20 cellular contexts compared by ENCODE assay signal in the genomic region with DNA sequence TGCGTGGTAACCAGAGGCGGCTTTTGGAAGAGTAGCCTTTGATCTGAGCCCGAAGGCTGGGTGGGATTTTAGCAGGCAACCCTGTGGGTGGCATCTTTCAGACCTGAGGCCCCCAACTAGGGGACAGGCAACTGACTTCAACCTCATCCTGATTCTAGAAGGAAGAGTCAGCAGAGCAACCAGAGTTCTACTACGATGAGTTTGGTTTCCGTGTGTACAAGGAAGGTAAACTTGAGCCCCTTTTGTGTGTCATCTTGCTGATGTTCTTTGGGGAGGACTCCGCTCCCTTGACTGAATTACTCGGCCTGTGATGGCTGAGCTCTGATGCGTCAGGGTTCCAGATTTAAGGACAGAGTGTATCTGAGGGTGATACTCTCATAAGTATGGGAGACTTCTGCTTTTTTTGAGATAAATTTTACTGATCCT. TPM values are rescaled to one million over a fixed set of nuclear protein-coding genes. Genes with fewer than 3 reads are reported as not detected.
DNase-seq lines count a peak whose midpoint lies in the region; ATAC-seq, FAIRE-seq and TF ChIP-seq lines count a peak whose summit lies in the region.
"Had no signal": no experiment of that assay in that cellular context is flagged by ENCODE, and none has a peak within 500 bp of the region (broad histone marks: within the 10 kb centered on the region; RNA-seq: fewer than 3 reads in every experiment).

No MANE protein-coding gene starts in this region.

- CTCF ChIA-PET in activated CD8-positive, alpha-beta memory T cell treated with anti-CD3 and anti-CD28 coated beads, Interleukin-2, amount 10 ng/mL, durations not matched to agents 7 days and 5 days (lab: Charles Lee), result interaction anchor here (1.6 to 4.2 kb wide), 2 partner anchors 17 to 35 kb away, joined by 4 to 16 read pairs; no protein-coding TSS in a partner anchor
- CTCF ChIA-PET in HepG2 (lab: Yijun Ruan, JAX; ENCODE audit: low intra/inter-chr PET ratio, low total read pairs), result no interaction called here

- H3K9ac ChIP-seq in HepG2 (ENCODE audit: insufficient read depth, low read depth, low read length), result no peak overlapping the region

- H3K4me3 Mint-ChIP-seq in activated CD8-positive, alpha-beta memory T cell treated with anti-CD3 and anti-CD28 coated beads, Interleukin-2, amount 10 ng/mL, durations not matched to agents 7 days and 5 days, result peak overlapping the region; percentile 45
- H3K4me3 Mint-ChIP-seq in activated naive CD8-positive, alpha-beta T cell treated with anti-CD3 and anti-CD28 coated beads, Interleukin-2, amount 50 U/mL, for 24 hours, result peak overlapping the region; percentile 52
- peak overlapping the region in 1 of 2 donors; percentile 30 for H3K4me3 Mint-ChIP-seq in stimulated activated naive B cell treated with anti-CD40 and anti-IgM and Interleukin-4, amounts not matched to agents 10 μg/mL and 1 μg/mL and 100 μg/mL, for 72 hours

- in situ Hi-C loops in HepG2 (cut with HindIII; ENCODE audit: extremely low pct_ligation_motif_present, low pct_unique_long_range_greater_than_20kb), result no loop called here

- H3K36me3 ChIP-seq in HepG2 (replicated peaks in 1 of 2; ENCODE audit: control insufficient read depth in 1 of 2, insufficient read depth in 2 of 2, low read length in 2 of 2), result peaks cover 7 to 15% of the 10 kb centered on the region in 2 experiments; a peak in 4 of 5 replicates

- TF ChIP-seq RAD21 in HepG2 (CRISPR knock-in tag; IDR thresholded peaks at IDR 0.05), result no peak

- whole genome bisulfite sequencing in HepG2 (ENCODE audit: low lambda C conversion rate), result 99% methylated on average over 6 of the region's 8 CpGs

- no peak for FAIRE-seq in HepG2 (lab: Jason Lieb, UNC)
- FAIRE-seq: endometrium, frontal cortex, H1 had no signal

- intact Hi-C loops in HepG2 (cut with micrococcal nuclease; ENCODE audit: unreplicated experiment), result no loop called here

- H3K36me3 Mint-ChIP-seq in activated CD8-positive, alpha-beta memory T cell treated with anti-CD3 and anti-CD28 coated beads, Interleukin-2, amount 10 ng/mL, durations not matched to agents 7 days and 5 days, result peaks cover 27% of the 10 kb centered on the region
- H3K36me3 Mint-ChIP-seq in activated naive CD8-positive, alpha-beta T cell treated with anti-CD3 and anti-CD28 coated beads, Interleukin-2, amount 50 U/mL, for 24 hours (ENCODE audit: low read depth), result peaks cover 23% of the 10 kb centered on the region
- peaks cover 31 to 62% of the 10 kb centered on the region in 2 donors for H3K36me3 Mint-ChIP-seq in stimulated activated naive B cell treated with anti-CD40 and anti-IgM and Interleukin-4, amounts not matched to agents 10 μg/mL and 1 μg/mL and 100 μg/mL, for 72 hours

- TF ChIP-seq CTCF in HepG2 (CRISPR knock-in tag; IDR thresholded peaks at IDR 0.05), result no peak

- DNase-seq in activated CD8-positive, alpha-beta memory T cell treated with anti-CD3 and anti-CD28 coated beads, Interleukin-2, amount 10 ng/mL, durations not matched to agents 7 days and 5 days, result no peak
- DNase-seq in activated CD8-positive, alpha-beta memory T cell treated with anti-CD3 and anti-CD28 coated beads for 24 hours, result no peak
- DNase-seq in MV-4-11 (lab: John Stamatoyannopoulos, UW), result peak; percentile 13
- DNase-seq in activated naive CD8-positive, alpha-beta T cell treated with anti-CD3 and anti-CD28 coated beads, Interleukin-2, amount 50 U/mL, for 24 hours, result peak; percentile 32
- DNase-seq in stimulated activated naive B cell treated with anti-CD40 and anti-IgM and Interleukin-4, amounts not matched to agents 10 μg/mL and 1 μg/mL and 100 μg/mL, for 72 hours, result no peak
- no peak for DNase-seq in HepG2 (ENCODE audit: low spot score)
- DNase-seq in amniotic stem cell (lab: John Stamatoyannopoulos, UW), result no peak
- DNase-seq: ACHN, DMS 273 treated with DMSO at 0.1 percent for 48 hours, Kasumi-1, NCI-H510A, OCI-M1, sigmoid colon had no signal

- H3K4me2 ChIP-seq in HepG2 (ENCODE audit: low read depth, low read length), result no peak overlapping the region

- H2AFZ ChIP-seq in HepG2 (ENCODE audit: low read length), result no peak overlapping the region

- H3K4me3 ChIP-seq in HepG2 (replicated peaks in 1 of 3; ENCODE audit: insufficient read depth in 1 of 3, low read depth in 2 of 3, low read length in 3 of 3), result no peak overlapping the region
- H3K4me3 ChIP-seq: lung, sigmoid colon, SK-N-MC, vagina had no signal

- H3K4me1 ChIP-seq in HepG2 (ENCODE audit: insufficient read depth, low read length), result no peaks in the 10 kb centered on the region
- H3K4me1 ChIP-seq: sigmoid colon had no signal

- no peaks in the 10 kb centered on the region for H3K9me3 Mint-ChIP-seq in activated CD8-positive, alpha-beta memory T cell treated with anti-CD3 and anti-CD28 coated beads, Interleukin-2, amount 10 ng/mL, durations not matched to agents 7 days and 5 days (ENCODE audit: low read depth)
- no peaks in the 10 kb centered on the region for H3K9me3 Mint-ChIP-seq in activated naive CD8-positive, alpha-beta T cell treated with anti-CD3 and anti-CD28 coated beads, Interleukin-2, amount 50 U/mL, for 24 hours
- no peaks in the 10 kb centered on the region for H3K9me3 Mint-ChIP-seq in stimulated activated naive B cell treated with anti-CD40 and anti-IgM and Interleukin-4, amounts not matched to agents 10 μg/mL and 1 μg/mL and 100 μg/mL, for 72 hours

- POLR2A ChIA-PET in HepG2 (lab: Yijun Ruan, JAX), result no interaction called here

- no peaks in the 10 kb centered on the region for H3K27me3 Mint-ChIP-seq in activated CD8-positive, alpha-beta memory T cell treated with anti-CD3 and anti-CD28 coated beads, Interleukin-2, amount 10 ng/mL, durations not matched to agents 7 days and 5 days
- no peaks in the 10 kb centered on the region for H3K27me3 Mint-ChIP-seq in activated naive CD8-positive, alpha-beta T cell treated with anti-CD3 and anti-CD28 coated beads, Interleukin-2, amount 50 U/mL, for 24 hours
- no peaks in the 10 kb centered on the region for H3K27me3 Mint-ChIP-seq in stimulated activated naive B cell treated with anti-CD40 and anti-IgM and Interleukin-4, amounts not matched to agents 10 μg/mL and 1 μg/mL and 100 μg/mL, for 72 hours

- BruUV-seq in HepG2 (replicated peaks; lab: Mats Ljungman, UMichigan), result no TSS peak

- peak; percentile 30 for ATAC-seq in activated CD8-positive, alpha-beta memory T cell treated with anti-CD3 and anti-CD28 coated beads, Interleukin-2, amount 10 ng/mL, durations not matched to agents 7 days and 5 days
- peak; percentile 41 for ATAC-seq in activated naive CD8-positive, alpha-beta T cell treated with anti-CD3 and anti-CD28 coated beads, Interleukin-2, amount 50 U/mL, for 24 hours
- ATAC-seq in stimulated activated naive B cell treated with anti-CD40 and anti-IgM and Interleukin-4, amounts not matched to agents 10 μg/mL and 1 μg/mL and 100 μg/mL, for 72 hours (replicated peaks), result peak; percentile 44 to 58
- no peak for ATAC-seq in HepG2
- no peak for ATAC-seq in esophagus mucosa

- no peaks in the 10 kb centered on the region for H3K27me3 ChIP-seq in HepG2 (ENCODE audit: control insufficient read depth in 1 of 2, insufficient read depth in 2 of 2, low read length in 2 of 2)
- H3K27me3 ChIP-seq: sigmoid colon, vagina had no signal

- no peaks in the 10 kb centered on the region for H4K20me1 ChIP-seq in HepG2 (ENCODE audit: insufficient read depth, low read length)

- H3K4me1 Mint-ChIP-seq in activated CD8-positive, alpha-beta memory T cell treated with anti-CD3 and anti-CD28 coated beads, Interleukin-2, amount 10 ng/mL, durations not matched to agents 7 days and 5 days, result peaks cover 50% of the 10 kb centered on the region
- H3K4me1 Mint-ChIP-seq in activated naive CD8-positive, alpha-beta T cell treated with anti-CD3 and anti-CD28 coated beads, Interleukin-2, amount 50 U/mL, for 24 hours, result peaks cover 67% of the 10 kb centered on the region
- H3K4me1 Mint-ChIP-seq in stimulated activated naive B cell treated with anti-CD40 and anti-IgM and Interleukin-4, amounts not matched to agents 10 μg/mL and 1 μg/mL and 100 μg/mL, for 72 hours, result peaks cover 49 to 67% of the 10 kb centered on the region in 2 donors

- H3K79me2 ChIP-seq in HepG2 (ENCODE audit: insufficient read depth, low read length), result no peaks in the 10 kb centered on the region

- no peaks in the 10 kb centered on the region for H3K9me3 ChIP-seq in HepG2 (ENCODE audit: low read length)
- H3K9me3 ChIP-seq: sigmoid colon, vagina had no signal

- H3K27ac ChIP-seq in HepG2 (ENCODE audit: extremely low read length, insufficient read depth, low read length), result no peak overlapping the region
- H3K27ac ChIP-seq: sigmoid colon, SK-N-MC, vagina had no signal

- peak overlapping the region; percentile 94 for H3K27ac Mint-ChIP-seq in activated CD8-positive, alpha-beta memory T cell treated with anti-CD3 and anti-CD28 coated beads, Interleukin-2, amount 10 ng/mL, durations not matched to agents 7 days and 5 days
- H3K27ac Mint-ChIP-seq in activated naive CD8-positive, alpha-beta T cell treated with anti-CD3 and anti-CD28 coated beads, Interleukin-2, amount 50 U/mL, for 24 hours, result peak overlapping the region; percentile 86
- peak overlapping the region; percentile 84 for H3K27ac Mint-ChIP-seq in stimulated activated naive B cell treated with anti-CD40 and anti-IgM and Interleukin-4, amounts not matched to agents 10 μg/mL and 1 μg/mL and 100 μg/mL, for 72 hours

- TF ChIP-seq POLR2A in HepG2 (IDR thresholded peaks at IDR 0.05; ENCODE audit: insufficient read depth in 1 of 2, low read depth in 2 of 2, low read length in 2 of 2), result no peak

- TF ChIP-seq EP300 in HepG2 (IDR thresholded peaks at IDR 0.05; ENCODE audit: low read depth in 2 of 2, low read length in 2 of 2), result no peak
- TF ChIP-seq EP300 in HepG2 (CRISPR knock-in tag; IDR thresholded peaks at IDR 0.05; ENCODE audit: borderline replicate concordance), result no peak

RNA-seq across cellular contexts. Expression of gene SGSM3, which starts 31.6 kb away (rescaled TPM):
- 10 to 100 TPM; 57.6 to 86.3 TPM for total RNA-seq in activated CD8-positive, alpha-beta memory T cell treated with anti-CD3 and anti-CD28 coated beads, Interleukin-2, amount 10 ng/mL, durations not matched to agents 7 days and 5 days
- total RNA-seq in HepG2 (2016; rRNA removed; fragmentation: Illumina TruSeq; extraction: Trizol), result 10.8 and 15.7 TPM in 2 replicates
- total RNA-seq in HepG2 (2016; cell fraction: cytosol; rRNA removed; fragmentation: Illumina TruSeq; extraction: Trizol; ENCODE audit: low read depth), result 12.7 and 13.4 TPM in 2 replicates
- 8.1 and 17.9 TPM in 2 replicates for total RNA-seq in HepG2 (2016; cell fraction: insoluble cytoplasmic fraction; rRNA removed; fragmentation: Illumina TruSeq; extraction: Trizol)
- 12.6 and 12.7 TPM in 2 replicates for total RNA-seq in HepG2 (2016; cell fraction: membrane; rRNA removed; fragmentation: Illumina TruSeq; extraction: Trizol)
- total RNA-seq in HepG2 (2016; cell fraction: nucleus; rRNA removed; fragmentation: Illumina TruSeq; extraction: Trizol), result 18.0 and 19.9 TPM in 2 replicates
- polyA plus RNA-seq in HepG2 (2011; rRNA removed), result 23.8 and 30.6 TPM in 2 replicates
- 8.3 and 16.1 TPM in 2 replicates for polyA plus RNA-seq in HepG2 (2011; cell fraction: cytosol; rRNA removed)
- polyA plus RNA-seq in HepG2 (2011; cell fraction: nucleus; rRNA removed), result 265 and 362 TPM in 2 replicates
- 12.7 and 19.1 TPM in 2 replicates for polyA plus RNA-seq in HepG2 (2012)
- polyA plus RNA-seq in HepG2 (2016; cell fraction: cytosol; fragmentation: Illumina TruSeq; extraction: Trizol; ENCODE audit: low read depth), result 5.0 and 5.7 TPM in 2 replicates
- 8.9 and 11.3 TPM in 2 replicates for polyA plus RNA-seq in HepG2 (2016; cell fraction: insoluble cytoplasmic fraction; fragmentation: Illumina TruSeq; extraction: Trizol; ENCODE audit: low read depth)
- polyA plus RNA-seq in HepG2 (2016; cell fraction: membrane; fragmentation: Illumina TruSeq; extraction: Trizol; ENCODE audit: low read depth), result 8.8 and 9.1 TPM in 2 replicates
- 46.2 and 59.6 TPM in 2 replicates for polyA plus RNA-seq in HepG2 (2016; cell fraction: nucleus; fragmentation: Illumina TruSeq; extraction: Trizol; ENCODE audit: insufficient read depth, low read depth)
- polyA minus RNA-seq in HepG2 (2011; rRNA and poly(A)+ RNA removed; ENCODE audit: low replicate concordance), result 20.1 and 47.7 TPM in 2 replicates
- polyA minus RNA-seq in HepG2 (2011; cell fraction: cytosol; rRNA and poly(A)+ RNA removed), result 3.8 and 6.1 TPM in 2 replicates
- polyA minus RNA-seq in HepG2 (2011; cell fraction: nucleus; rRNA and poly(A)+ RNA removed), result 22.9 and 34.2 TPM in 2 replicates
- 32.2 TPM for total RNA-seq in esophagus mucosa

RNA-seq across cellular contexts. Expression of gene ADSL, which starts 55.7 kb away (rescaled TPM):
- total RNA-seq in activated CD8-positive, alpha-beta memory T cell treated with anti-CD3 and anti-CD28 coated beads, Interleukin-2, amount 10 ng/mL, durations not matched to agents 7 days and 5 days, result 100 to 1,000 TPM in 1 of 2 experiments, 10 to 100 TPM in 1; 98.3 to 109 TPM
- 174 and 246 TPM in 2 replicates for total RNA-seq in HepG2 (2016; rRNA removed; fragmentation: Illumina TruSeq; extraction: Trizol)
- total RNA-seq in HepG2 (2016; cell fraction: cytosol; rRNA removed; fragmentation: Illumina TruSeq; extraction: Trizol; ENCODE audit: low read depth), result 48.4 and 50.9 TPM in 2 replicates
- 170 and 259 TPM in 2 replicates for total RNA-seq in HepG2 (2016; cell fraction: insoluble cytoplasmic fraction; rRNA removed; fragmentation: Illumina TruSeq; extraction: Trizol)
- 74.9 and 82.1 TPM in 2 replicates for total RNA-seq in HepG2 (2016; cell fraction: membrane; rRNA removed; fragmentation: Illumina TruSeq; extraction: Trizol)
- 104 TPM in 2 replicates for total RNA-seq in HepG2 (2016; cell fraction: nucleus; rRNA removed; fragmentation: Illumina TruSeq; extraction: Trizol)
- polyA plus RNA-seq in HepG2 (2011; rRNA removed), result 123 and 126 TPM in 2 replicates
- polyA plus RNA-seq in HepG2 (2011; cell fraction: cytosol; rRNA removed), result 146 and 165 TPM in 2 replicates
- polyA plus RNA-seq in HepG2 (2011; cell fraction: nucleus; rRNA removed), result 121 and 128 TPM in 2 replicates
- 85.3 and 95.9 TPM in 2 replicates for polyA plus RNA-seq in HepG2 (2012)
- 29.4 and 31.7 TPM in 2 replicates for polyA plus RNA-seq in HepG2 (2016; cell fraction: cytosol; fragmentation: Illumina TruSeq; extraction: Trizol; ENCODE audit: low read depth)
- polyA plus RNA-seq in HepG2 (2016; cell fraction: insoluble cytoplasmic fraction; fragmentation: Illumina TruSeq; extraction: Trizol; ENCODE audit: low read depth), result 192 and 202 TPM in 2 replicates
- 40.9 and 42.5 TPM in 2 replicates for polyA plus RNA-seq in HepG2 (2016; cell fraction: membrane; fragmentation: Illumina TruSeq; extraction: Trizol; ENCODE audit: low read depth)
- polyA plus RNA-seq in HepG2 (2016; cell fraction: nucleus; fragmentation: Illumina TruSeq; extraction: Trizol; ENCODE audit: insufficient read depth, low read depth), result 112 and 125 TPM in 2 replicates
- polyA minus RNA-seq in HepG2 (2011; rRNA and poly(A)+ RNA removed; ENCODE audit: low replicate concordance), result 148 and 183 TPM in 2 replicates
- 49.9 and 55.2 TPM in 2 replicates for polyA minus RNA-seq in HepG2 (2011; cell fraction: cytosol; rRNA and poly(A)+ RNA removed)
- polyA minus RNA-seq in HepG2 (2011; cell fraction: nucleus; rRNA and poly(A)+ RNA removed), result 79.3 and 97.1 TPM in 2 replicates
- total RNA-seq in esophagus mucosa, result 28.2 TPM

Comparison
In these comparisons a context has a peak if more than half of its experiments do, and no peak if none do; other contexts are left out.
1. ATAC-seq: peak in activated CD8-positive, alpha-beta memory T cell treated with anti-CD3 and anti-CD28 coated beads, Interleukin-2, amount 10 ng/mL, durations not matched to agents 7 days and 5 days (single experiment), activated naive CD8-positive, alpha-beta T cell treated with anti-CD3 and anti-CD28 coated beads, Interleukin-2, amount 50 U/mL, for 24 hours (single experiment) and stimulated activated naive B cell treated with anti-CD40 and anti-IgM and Interleukin-4, amounts not matched to agents 10 μg/mL and 1 μg/mL and 100 μg/mL, for 72 hours (2 of 2); none in HepG2 (single experiment) and esophagus mucosa (single experiment).
2. DNase-seq: peak in MV-4-11 (single experiment) and activated naive CD8-positive, alpha-beta T cell treated with anti-CD3 and anti-CD28 coated beads, Interleukin-2, amount 50 U/mL, for 24 hours (single experiment); none in activated CD8-positive, alpha-beta memory T cell treated with anti-CD3 and anti-CD28 coated beads, Interleukin-2, amount 10 ng/mL, durations not matched to agents 7 days and 5 days (single experiment), activated CD8-positive, alpha-beta memory T cell treated with anti-CD3 and anti-CD28 coated beads for 24 hours (single experiment), stimulated activated naive B cell treated with anti-CD40 and anti-IgM and Interleukin-4, amounts not matched to agents 10 μg/mL and 1 μg/mL and 100 μg/mL, for 72 hours (single experiment), HepG2 (single experiment) and amniotic stem cell (single experiment).
3. Peak in every context shown above with its lines, with median percentiles within 50 percentile points of each other: H3K27ac Mint-ChIP-seq.